Comparison of ENCODE assay signal across 17 cellular contexts in the genomic region with DNA sequence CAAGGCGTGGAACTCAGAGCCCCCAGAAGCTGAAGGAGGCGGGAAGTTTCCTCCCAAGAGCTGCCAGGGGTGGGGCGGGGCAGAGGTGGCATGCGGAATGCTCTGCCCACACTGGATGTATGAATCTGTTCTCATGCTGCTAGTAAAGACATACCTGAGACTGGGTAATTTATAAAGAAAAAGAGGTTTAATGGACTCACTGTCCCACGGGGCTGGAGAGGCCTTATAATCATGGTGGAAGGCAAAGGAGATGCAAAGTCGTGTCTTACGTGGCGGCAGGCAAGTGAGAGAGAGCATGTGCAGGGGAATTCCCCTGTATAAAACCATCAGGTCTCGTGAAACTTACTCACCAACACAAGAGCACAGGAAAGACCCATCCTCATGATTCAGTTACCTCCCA. TPM values are rescaled to one million over a fixed set of nuclear protein-coding genes. Genes with fewer than 3 reads are reported as not detected.
A peak's percentile ranks its signal among the peaks of the same experiment; 100 is the strongest.
DNase-seq lines count a peak whose midpoint lies in the region; ATAC-seq lines count a peak whose summit lies in the region.
"Had no signal": no experiment of that assay in that cellular context is flagged by ENCODE, and none has a peak within 500 bp of the region (broad histone marks: within the 10 kb centered on the region; RNA-seq: fewer than 3 reads in every experiment).

No MANE protein-coding gene starts in this region.

- no peaks in the 10 kb centered on the region for H3K9me2 ChIP-seq in Karpas-422 (replicated peaks; ENCODE audit: insufficient read depth, low read length)

- no peak overlapping the region for H3K27ac Mint-ChIP-seq in activated CD4-positive, alpha-beta T cell treated with anti-CD3 and anti-CD28 coated beads, Interleukin-2, amount 10 ng/mL, durations not matched to agents 7 days and 5 days
- H3K27ac Mint-ChIP-seq: CD8-positive, alpha-beta T cell had no signal

- POLR2A ChIA-PET in activated CD4-positive, alpha-beta T cell treated with anti-CD3 and anti-CD28 coated beads, Interleukin-2, amount 10 ng/mL, durations not matched to agents 7 days and 5 days (lab: Charles Lee): no interaction called here

- H3K4me1 ChIP-seq in Karpas-422 (ENCODE audit: low read length): no peaks in the 10 kb centered on the region
- H3K4me1 ChIP-seq: left lung, testis had no signal

- no peaks in the 10 kb centered on the region for H4K20me1 ChIP-seq in Karpas-422 (ENCODE audit: insufficient read depth, low read depth, low read length)

- H3K9me3 Mint-ChIP-seq in activated CD4-positive, alpha-beta T cell treated with anti-CD3 and anti-CD28 coated beads, Interleukin-2, amount 10 ng/mL, durations not matched to agents 7 days and 5 days: peaks cover 2% of the 10 kb centered on the region
- H3K9me3 Mint-ChIP-seq: CD8-positive, alpha-beta T cell had no signal

- H3K27me3 Mint-ChIP-seq in activated CD4-positive, alpha-beta T cell treated with anti-CD3 and anti-CD28 coated beads, Interleukin-2, amount 10 ng/mL, durations not matched to agents 7 days and 5 days: no peaks in the 10 kb centered on the region

- ATAC-seq in HG03025 (IDR thresholded peaks at IDR 0.05; ENCODE audit: low FRiP score, unreplicated experiment): no peak
- ATAC-seq: CD8-positive, alpha-beta T cell; left lung; naive thymus-derived CD8-positive, alpha-beta T cell had no signal

- H3K4me3 ChIP-seq in Karpas-422 (ENCODE audit: low read length): no peak overlapping the region
- H3K4me3 ChIP-seq: left lung, testis had no signal

- H3K4me2 ChIP-seq in Karpas-422 (ENCODE audit: low read depth, low read length, poor library complexity, severe bottlenecking): no peak overlapping the region

- H3K27me3 ChIP-seq in Karpas-422 (ENCODE audit: low read length): no peaks in the 10 kb centered on the region
- H3K27me3 ChIP-seq: testis had no signal

- H3K27ac ChIP-seq in Karpas-422 (ENCODE audit: low read length): no peak overlapping the region
- H3K27ac ChIP-seq: left lung, testis had no signal

- H2AFZ ChIP-seq in Karpas-422 (ENCODE audit: low read length): no peak overlapping the region

- H3K36me3 Mint-ChIP-seq in activated CD4-positive, alpha-beta T cell treated with anti-CD3 and anti-CD28 coated beads, Interleukin-2, amount 10 ng/mL, durations not matched to agents 7 days and 5 days (ENCODE audit: low read depth): no peaks in the 10 kb centered on the region
- H3K36me3 Mint-ChIP-seq: CD8-positive, alpha-beta T cell had no signal

- peaks cover 5% of the 10 kb centered on the region for H3K4me1 Mint-ChIP-seq in activated CD4-positive, alpha-beta T cell treated with anti-CD3 and anti-CD28 coated beads, Interleukin-2, amount 10 ng/mL, durations not matched to agents 7 days and 5 days

- no peaks in the 10 kb centered on the region for H3K79me2 ChIP-seq in Karpas-422 (ENCODE audit: low read length)

- no peak overlapping the region for H3K9ac ChIP-seq in Karpas-422 (ENCODE audit: low read length)

- DNase-seq in activated CD4-positive, alpha-beta T cell treated with anti-CD3 and anti-CD28 coated beads for 24 hours (ENCODE audit: low read depth in 2 of 2): peak; percentile 1 to 11
- DNase-seq in activated CD4-positive, alpha-beta T cell treated with anti-CD3 and anti-CD28 coated beads, Interleukin-2, amount 10 ng/mL, durations not matched to agents 7 days and 5 days: no peak
- DNase-seq in NAMALWA (ENCODE audit: low spot score) (peak; percentile 31), ecto neural progenitor cell (ENCODE audit: low spot score) (peak; percentile 25), Karpas-422 (no peak), NCI-H524 (lab: John Stamatoyannopoulos, UW) (no peak)
- DNase-seq in stimulated activated CD4-positive, alpha-beta T cell treated with anti-CD3 and anti-CD28 coated beads, Interleukin-2, amount 100 ng/mL, for 4 hours (ENCODE audit: low read depth): peak; percentile 24
- DNase-seq: hippocampal formation; left lung; naive thymus-derived CD8-positive, alpha-beta T cell; NCI-H2081; retina; SIG-M5 had no signal

- H3K9me3 ChIP-seq in Karpas-422 (ENCODE audit: low read length): no peaks in the 10 kb centered on the region
- H3K9me3 ChIP-seq: left lung, testis had no signal

- H3K36me3 ChIP-seq in Karpas-422 (ENCODE audit: insufficient read depth, low read length): no peaks in the 10 kb centered on the region
- H3K36me3 ChIP-seq: left lung had no signal

- CTCF ChIA-PET in activated CD4-positive, alpha-beta T cell treated with anti-CD3 and anti-CD28 coated beads, Interleukin-2, amount 10 ng/mL, durations not matched to agents 7 days and 5 days (lab: Charles Lee): no interaction called here

- no peak overlapping the region for H3K4me3 Mint-ChIP-seq in activated CD4-positive, alpha-beta T cell treated with anti-CD3 and anti-CD28 coated beads, Interleukin-2, amount 10 ng/mL, durations not matched to agents 7 days and 5 days
- H3K4me3 Mint-ChIP-seq: CD8-positive, alpha-beta T cell; naive thymus-derived CD8-positive, alpha-beta T cell had no signal

RNA-seq across cellular contexts. Expression of gene SMIM38, which starts 57.6 kb away (rescaled TPM):
- total RNA-seq in activated CD4-positive, alpha-beta T cell treated with anti-CD3 and anti-CD28 coated beads, Interleukin-2, amount 10 ng/mL, durations not matched to agents 7 days and 5 days: under 1 TPM in 1 of 2 experiments, not detected in 1; 0.12 TPM
- total RNA-seq in Karpas-422 (2014; rRNA removed; shearing (Covaris generic); ENCODE audit: low replicate concordance): 0.47 TPM in 1 of 2 replicates, not detected in the other
- total RNA-seq: CD8-positive, alpha-beta T cell; H4 had no signal

Comparison
In these comparisons a context has a peak if more than half of its experiments do, and no peak if none do; other contexts are left out.
1. DNase-seq: peak in activated CD4-positive, alpha-beta T cell treated with anti-CD3 and anti-CD28 coated beads for 24 hours (2 of 2), NAMALWA (single experiment), ecto neural progenitor cell (single experiment) and stimulated activated CD4-positive, alpha-beta T cell treated with anti-CD3 and anti-CD28 coated beads, Interleukin-2, amount 100 ng/mL, for 4 hours (single experiment); none in activated CD4-positive, alpha-beta T cell treated with anti-CD3 and anti-CD28 coated beads, Interleukin-2, amount 10 ng/mL, durations not matched to agents 7 days and 5 days (single experiment), Karpas-422 (single experiment) and NCI-H524 (0 of 2).